Comparison of ENCODE assay signal across 8 cellular contexts in the genomic region with DNA sequence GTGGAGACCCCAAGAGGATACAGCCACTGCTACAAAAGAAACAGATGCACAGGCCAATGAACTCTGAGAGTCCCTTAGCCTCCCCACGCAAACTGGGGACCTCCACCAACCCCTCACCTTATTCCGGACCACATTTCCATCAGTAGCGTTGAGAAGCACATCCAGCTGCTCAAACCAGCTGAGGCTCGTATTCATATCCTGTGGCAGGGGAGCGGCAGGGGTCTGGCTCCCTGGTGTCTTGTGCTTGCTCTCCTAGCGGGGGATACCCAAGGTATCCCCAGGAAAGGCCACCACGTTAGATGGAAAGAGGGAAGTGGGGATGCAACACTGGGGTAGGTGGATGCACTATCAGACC. TPM values are rescaled to one million over a fixed set of nuclear protein-coding genes. Genes with fewer than 3 reads are reported as not detected.
DNase-seq lines count a peak whose midpoint lies in the region; ATAC-seq and TF ChIP-seq lines count a peak whose summit lies in the region.

No MANE protein-coding gene starts in this region.

- H3K9me3 ChIP-seq in MG63 = no peaks in the 10 kb centered on the region

- peak overlapping the region; percentile 54 for H3K4me3 ChIP-seq in MG63
- peak overlapping the region; percentile 39 to 92 (median 79) for H3K4me3 ChIP-seq in dorsolateral prefrontal cortex

- peak; percentile 38 for DNase-seq in NCI-H748 (lab: John Stamatoyannopoulos, UW; ENCODE audit: unreplicated experiment)
- DNase-seq in NCI-H748 treated with DMSO at 0.1 percent for 48 hours (lab: John Stamatoyannopoulos, UW) = no peak
- DNase-seq in MG63 = no peak
- no peak for DNase-seq in dorsolateral prefrontal cortex
- DNase-seq in natural killer cell treated with Interleukin-12 subunit alpha and Interleukin-12 subunit beta and Interleukin-15 and Interleukin-18, amount 100 ng/mL, for 72 hours (ENCODE audit: low spot score) = no peak
- DNase-seq in NCI-H510A (lab: John Stamatoyannopoulos, UW) = no peak

- intact Hi-C loops in dorsolateral prefrontal cortex (cut with DNase I) = loop anchor here (5.0 to 10.0 kb wide), 3 partner anchors 68 to 295 kb away; a partner anchor contains a TSS

- H3K27ac ChIP-seq in dorsolateral prefrontal cortex = peak overlapping the region in 55 of 59 donors; percentile 6 to 97 (median 89)

- no peaks in the 10 kb centered on the region for H3K9me3 Mint-ChIP-seq in natural killer cell treated with Interleukin-12 subunit alpha and Interleukin-12 subunit beta and Interleukin-15 and Interleukin-18, amount 100 ng/mL, for 72 hours

- H3K27me3 Mint-ChIP-seq in natural killer cell treated with Interleukin-12 subunit alpha and Interleukin-12 subunit beta and Interleukin-15 and Interleukin-18, amount 100 ng/mL, for 72 hours = no peaks in the 10 kb centered on the region

- peak in 1 of 2 donors; percentile 1 for ATAC-seq in natural killer cell treated with Interleukin-12 subunit alpha and Interleukin-12 subunit beta and Interleukin-15 and Interleukin-18, amount 100 ng/mL, for 72 hours
- ATAC-seq in GM19397 (IDR thresholded peaks at IDR 0.05; ENCODE audit: unreplicated experiment) (no peak), HG03159 (IDR thresholded peaks at IDR 0.05; ENCODE audit: unreplicated experiment) (no peak)

- H3K4me3 Mint-ChIP-seq in natural killer cell treated with Interleukin-12 subunit alpha and Interleukin-12 subunit beta and Interleukin-15 and Interleukin-18, amount 100 ng/mL, for 72 hours = peak overlapping the region; percentile 99

- no peaks in the 10 kb centered on the region for H3K36me3 Mint-ChIP-seq in natural killer cell treated with Interleukin-12 subunit alpha and Interleukin-12 subunit beta and Interleukin-15 and Interleukin-18, amount 100 ng/mL, for 72 hours

- no peaks in the 10 kb centered on the region for H3K27me3 ChIP-seq in MG63
- H3K27me3 ChIP-seq in dorsolateral prefrontal cortex = no peaks in the 10 kb centered on the region

- peaks cover 26 to 29% of the 10 kb centered on the region in 2 donors for H3K4me1 Mint-ChIP-seq in natural killer cell treated with Interleukin-12 subunit alpha and Interleukin-12 subunit beta and Interleukin-15 and Interleukin-18, amount 100 ng/mL, for 72 hours (ENCODE audit: low read depth in 2 of 2)

- TF ChIP-seq CTCF in dorsolateral prefrontal cortex (IDR thresholded peaks at IDR 0.05 in 54 of 56, conservative IDR thresholded peaks at IDR 0.05 in 2 of 56; ENCODE audit: low read depth in 1 of 56, partially characterized antibody in 56 of 56) = no peak

- peak overlapping the region; percentile 86 to 94 for H3K27ac Mint-ChIP-seq in natural killer cell treated with Interleukin-12 subunit alpha and Interleukin-12 subunit beta and Interleukin-15 and Interleukin-18, amount 100 ng/mL, for 72 hours

- H3K36me3 ChIP-seq in MG63 = no peaks in the 10 kb centered on the region

RNA-seq across cellular contexts. Expression of a gene that starts 0.5 kb away (rescaled TPM):
- 0.16 and 0.67 TPM in 2 replicates for total RNA-seq in MG63 (2014; rRNA removed; shearing (Covaris generic); ENCODE audit: low replicate concordance)
- total RNA-seq in dorsolateral prefrontal cortex = 10 to 100 TPM in 20 of 120 experiments, 1 to 10 TPM in 100; 2.0 to 15.0 (median 6.0) TPM
- 1 to 10 TPM; 2.4 to 8.4 TPM for total RNA-seq in natural killer cell treated with Interleukin-12 subunit alpha and Interleukin-12 subunit beta and Interleukin-15 and Interleukin-18, amount 100 ng/mL, for 72 hours

RNA-seq across cellular contexts. Expression of a gene that starts 0.7 kb away (rescaled TPM):
- 1.0 and 1.2 TPM in 2 replicates for total RNA-seq in MG63 (2014; rRNA removed; shearing (Covaris generic); ENCODE audit: low replicate concordance)
- total RNA-seq in dorsolateral prefrontal cortex = 10 to 100 TPM in 66 of 120 experiments, 1 to 10 TPM in 54; 6.1 to 20.4 (median 10.3) TPM
- 1 to 10 TPM; 3.8 to 5.6 TPM for total RNA-seq in natural killer cell treated with Interleukin-12 subunit alpha and Interleukin-12 subunit beta and Interleukin-15 and Interleukin-18, amount 100 ng/mL, for 72 hours

RNA-seq across cellular contexts. Expression of a gene that starts 8.4 kb away (rescaled TPM):
- total RNA-seq in MG63 (2014; rRNA removed; shearing (Covaris generic); ENCODE audit: low replicate concordance) = 0.25 TPM in 1 of 2 replicates, not detected in the other
- 10 to 100 TPM in 73 of 120 experiments, 1 to 10 TPM in 47; 4.1 to 32.6 (median 11.2) TPM for total RNA-seq in dorsolateral prefrontal cortex
- total RNA-seq in natural killer cell treated with Interleukin-12 subunit alpha and Interleukin-12 subunit beta and Interleukin-15 and Interleukin-18, amount 100 ng/mL, for 72 hours = 1 to 10 TPM; 2.4 to 4.0 TPM

RNA-seq across cellular contexts. Expression of a gene that starts 22.3 kb away (rescaled TPM):
- 1,198 and 1,251 TPM in 2 replicates for total RNA-seq in MG63 (2014; rRNA removed; shearing (Covaris generic); ENCODE audit: low replicate concordance)
- 100 to 1,000 TPM; 252 to 454 (median 339) TPM for total RNA-seq in dorsolateral prefrontal cortex
- total RNA-seq in natural killer cell treated with Interleukin-12 subunit alpha and Interleukin-12 subunit beta and Interleukin-15 and Interleukin-18, amount 100 ng/mL, for 72 hours = 100 to 1,000 TPM; 246 to 396 TPM

RNA-seq across cellular contexts. Expression of a gene that starts 51.2 kb away (rescaled TPM):
- 60.7 and 93.8 TPM in 2 replicates for total RNA-seq in MG63 (2014; rRNA removed; shearing (Covaris generic); ENCODE audit: low replicate concordance)
- 100 to 1,000 TPM in 1 of 120 experiments, 10 to 100 TPM in 119; 34.4 to 104 (median 68.7) TPM for total RNA-seq in dorsolateral prefrontal cortex
- total RNA-seq in natural killer cell treated with Interleukin-12 subunit alpha and Interleukin-12 subunit beta and Interleukin-15 and Interleukin-18, amount 100 ng/mL, for 72 hours = 100 to 1,000 TPM; 137 to 181 TPM
